Comparison of ENCODE assay signal across 1 cellular context in the genomic region with DNA sequence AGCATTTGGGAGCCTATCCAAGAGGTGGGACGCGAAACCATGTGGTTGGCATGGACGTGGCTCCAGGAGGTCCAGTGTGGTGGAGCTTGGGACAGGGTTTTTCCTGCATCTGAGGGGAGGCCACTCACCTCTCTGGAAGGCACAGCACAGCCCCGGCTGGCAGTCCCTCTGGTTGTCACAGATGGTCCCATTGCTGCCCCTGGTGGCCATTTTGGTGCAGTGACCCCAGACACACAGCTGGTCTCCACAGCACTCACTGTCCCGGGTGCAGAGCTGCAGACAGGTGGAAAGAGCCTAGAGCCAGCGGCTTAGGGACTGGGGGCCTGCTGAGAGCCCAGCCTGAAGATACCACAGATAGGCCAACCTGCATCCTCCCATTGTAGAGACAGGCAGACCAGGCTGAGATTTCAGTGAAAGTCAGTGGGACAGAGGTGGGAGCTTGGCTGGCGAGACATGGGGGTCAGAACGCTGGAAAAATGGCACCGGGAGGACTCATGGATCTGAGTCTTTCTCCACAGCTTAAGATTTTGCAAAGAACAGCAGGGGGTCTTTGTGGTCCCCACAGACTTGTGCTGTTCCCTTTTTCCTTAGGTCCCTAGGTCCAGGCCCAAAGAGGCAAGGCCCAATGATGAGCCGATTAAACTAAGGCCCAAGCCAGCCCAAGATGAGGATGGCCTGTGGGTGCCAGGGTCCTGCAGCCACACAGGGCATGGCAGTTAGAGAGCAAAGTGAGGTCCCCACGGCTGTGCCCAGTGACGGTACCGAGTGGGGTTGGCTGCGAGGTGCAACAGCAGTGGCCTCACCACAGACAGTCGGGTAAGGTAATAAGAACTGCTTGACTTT.
TF ChIP-seq lines count a peak whose summit lies in the region.

No MANE protein-coding gene starts in this region.

TF ChIP-seq in endothelial cell of umbilical vein, 7 proteins besides CTCF, POLR2A, EP300 and RAD21:
- TF ChIP-seq MYC (IDR thresholded peaks at IDR 0.05; ENCODE audit: low read depth, low read length) (no peak), EZH2 (IDR thresholded peaks at IDR 0.05; ENCODE audit: borderline replicate concordance, low read depth, low read length, severe bottlenecking) (no peak), POLR2AphosphoS5 (IDR thresholded peaks at IDR 0.05; ENCODE audit: insufficient read depth, low read depth, low read length) (no peak), FOS (IDR thresholded peaks at IDR 0.05; ENCODE audit: borderline replicate concordance, insufficient read depth, low read length) (no peak), JUN (IDR thresholded peaks at IDR 0.05; ENCODE audit: borderline replicate concordance, insufficient read depth, insufficient read length, low read depth) (no peak), GATA2 (IDR thresholded peaks at IDR 0.05; ENCODE audit: insufficient read depth, insufficient read length, low read depth, low read length) (no peak)
- TF ChIP-seq, protein P1, sequence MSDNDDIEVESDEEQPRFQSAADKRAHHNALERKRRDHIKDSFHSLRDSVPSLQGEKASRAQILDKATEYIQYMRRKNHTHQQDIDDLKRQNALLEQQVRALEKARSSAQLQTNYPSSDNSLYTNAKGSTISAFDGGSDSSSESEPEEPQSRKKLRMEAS (IDR thresholded peaks at IDR 0.05; ENCODE audit: insufficient read depth, insufficient read length) = no peak
